Comparison of ENCODE assay signal across 13 cellular contexts in the genomic region with DNA sequence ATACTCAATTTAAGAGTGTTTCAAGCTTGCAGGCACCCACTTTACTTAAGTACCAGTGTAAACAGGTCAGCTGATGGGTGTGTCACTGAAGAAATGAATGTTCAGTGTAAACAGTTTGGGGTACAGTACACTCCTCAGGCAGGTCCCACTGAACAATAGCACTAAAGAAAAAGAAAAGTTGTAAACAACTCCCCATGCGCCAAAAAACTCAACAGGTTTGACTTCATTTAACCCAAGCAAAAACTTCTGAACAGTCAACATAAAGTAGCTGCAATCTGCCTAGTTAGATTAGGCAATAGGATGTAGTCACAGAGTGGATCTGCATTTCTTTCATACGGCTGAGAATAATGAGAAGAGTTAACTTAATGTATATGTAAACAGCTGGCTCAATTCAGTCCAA.
DNase-seq lines count a peak whose midpoint lies in the region; ATAC-seq and TF ChIP-seq lines count a peak whose summit lies in the region.
"Had no signal": no experiment of that assay in that cellular context is flagged by ENCODE, and none has a peak within 500 bp of the region (broad histone marks: within the 10 kb centered on the region; RNA-seq: fewer than 3 reads in every experiment).

No MANE protein-coding gene starts in this region.

- no peak overlapping the region for H2AFZ ChIP-seq in PC-9

- peak overlapping the region; percentile 49 for H3K4me2 ChIP-seq in PC-9

- H3K4me1 ChIP-seq in PC-9 (replicated peaks; ENCODE audit: insufficient read depth) (peaks cover 50% of the 10 kb centered on the region), right atrium auricular region (no peaks in the 10 kb centered on the region)

- H3K9me3 ChIP-seq in PC-9 (ENCODE audit: insufficient read depth, low read depth): no peaks in the 10 kb centered on the region
- no peaks in the 10 kb centered on the region for H3K9me3 ChIP-seq in right atrium auricular region

- no peaks in the 10 kb centered on the region for H3K9me2 ChIP-seq in PC-9 (ENCODE audit: insufficient read depth)

- CTCF ChIA-PET in PC-9 (lab: Charles Lee): no interaction called here

- H3K27me3 ChIP-seq in PC-9 (ENCODE audit: insufficient read depth, low read depth) (no peaks in the 10 kb centered on the region), right atrium auricular region (no peaks in the 10 kb centered on the region)

- H3F3A ChIP-seq in PC-9 (ENCODE audit: insufficient read depth, low read depth): peaks cover 27% of the 10 kb centered on the region

- ATAC-seq in HG02884 (IDR thresholded peaks at IDR 0.05; ENCODE audit: unreplicated experiment) (peak; percentile 27), GM21360 (IDR thresholded peaks at IDR 0.05; ENCODE audit: unreplicated experiment) (no peak)
- ATAC-seq: activated naive CD8-positive, alpha-beta T cell treated with anti-CD3 and anti-CD28 coated beads, Interleukin-2, amount 50 U/mL, for 24 hours; SK-N-SH treated with all-trans-retinoic acid at 6 μM for 48 hours had no signal

- H3K36me3 ChIP-seq in PC-9 (ENCODE audit: low read depth) (no peaks in the 10 kb centered on the region), right atrium auricular region (no peaks in the 10 kb centered on the region)

- BruUV-seq in PC-9 (replicated peaks; lab: Mats Ljungman, UMichigan): no TSS peak

- no peaks in the 10 kb centered on the region for H3K79me2 ChIP-seq in PC-9 (ENCODE audit: low read depth)

- TF ChIP-seq CTCF in PC-9 (conservative IDR thresholded peaks at IDR 0.05) (no peak), fibroblast of villous mesenchyme (IDR thresholded peaks at IDR 0.05; ENCODE audit: insufficient read depth, low read depth, low read length) (no peak), right atrium auricular region (IDR thresholded peaks at IDR 0.05) (no peak)

- in situ Hi-C loops in ACHN (cut with HindIII; ENCODE audit: low pct_ligation_motif_present, low pct_unique_long_range_greater_than_20kb, low sequenced_read_pairs): no loop called here

- peak overlapping the region; percentile 87 for H3K27ac ChIP-seq in PC-9
- H3K27ac ChIP-seq in right atrium auricular region: no peak overlapping the region

- intact Hi-C loops in PC-9 (cut with micrococcal nuclease; ENCODE audit: unreplicated experiment): no loop called here

- H3K4me3 ChIP-seq in PC-9: no peak overlapping the region
- no peak overlapping the region for H3K4me3 ChIP-seq in fibroblast of villous mesenchyme (ENCODE audit: low read depth, low read length)
- no peak overlapping the region for H3K4me3 ChIP-seq in right atrium auricular region

- DNase-seq in EL: peak; percentile 16
- DNase-seq in PC-9: peak; percentile 1 to 72
- peak; percentile 77 for DNase-seq in fibroblast of villous mesenchyme (ENCODE audit: low read depth)
- DNase-seq in middle frontal gyrus (ENCODE audit: extremely low spot score, low spot score): no peak
- DNase-seq in right atrium auricular region (ENCODE audit: low spot score): no peak
- DNase-seq in ACHN: no peak
- DNase-seq: activated naive CD8-positive, alpha-beta T cell treated with anti-CD3 and anti-CD28 coated beads, Interleukin-2, amount 50 U/mL, for 24 hours; endodermal cell; immature natural killer cell; NCI-H2081 treated with DMSO at 0.1 percent for 48 hours had no signal

- POLR2A ChIA-PET in PC-9 (lab: Charles Lee; ENCODE audit: unreplicated experiment): interaction anchor here (0.6 to 0.7 kb wide), 2 partner anchors 35 to 141 kb away, joined by 5 to 8 read pairs; no protein-coding TSS in a partner anchor

- no peaks in the 10 kb centered on the region for H4K20me1 ChIP-seq in PC-9 (ENCODE audit: insufficient read depth)

Comparison
In these comparisons a context has a peak if more than half of its experiments do, and no peak if none do; other contexts are left out.
1. DNase-seq: peak in EL (single experiment), PC-9 (2 of 2) and fibroblast of villous mesenchyme (single experiment); none in middle frontal gyrus (single experiment), right atrium auricular region (single experiment) and ACHN (single experiment).